Comparison of ENCODE assay signal across 14 cellular contexts in the genomic region with DNA sequence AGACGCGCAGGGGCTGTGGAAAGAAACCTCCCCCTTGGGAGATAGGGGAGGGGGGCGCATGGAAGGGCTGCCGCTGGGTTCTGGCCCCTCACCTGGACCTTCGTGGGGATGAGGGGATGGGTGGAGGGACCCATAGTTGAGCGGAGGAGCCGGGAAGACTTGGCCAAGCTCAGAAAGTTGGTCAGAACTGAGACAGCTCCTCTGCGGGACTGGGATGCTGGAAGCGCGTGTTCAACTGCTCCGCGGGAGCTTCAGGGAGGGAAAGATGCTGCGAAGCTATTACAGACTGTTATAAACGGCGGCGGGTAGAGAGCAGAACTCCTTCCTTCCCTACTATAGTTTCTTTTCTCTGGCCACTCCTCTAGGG. TPM values are rescaled to one million over a fixed set of nuclear protein-coding genes. Genes with fewer than 3 reads are reported as not detected.
A peak's percentile ranks its signal among the peaks of the same experiment; 100 is the strongest.
DNase-seq lines count a peak whose midpoint lies in the region; TF ChIP-seq lines count a peak whose summit lies in the region.
"Had no signal": no experiment of that assay in that cellular context is flagged by ENCODE, and none has a peak within 500 bp of the region (broad histone marks: within the 10 kb centered on the region; RNA-seq: fewer than 3 reads in every experiment).

No MANE protein-coding gene starts in this region.

- H3K36me3 Mint-ChIP-seq in mesothelial cell of epicardium = no peaks in the 10 kb centered on the region

- H3K4me1 Mint-ChIP-seq in mesothelial cell of epicardium = peaks cover 17% of the 10 kb centered on the region

- no peak for TF ChIP-seq CTCF in mesothelial cell of epicardium (IDR thresholded peaks at IDR 0.05; ENCODE audit: unreplicated experiment)

- H3K27me3 ChIP-seq in H7 (ENCODE audit: control insufficient read depth, insufficient read depth, low read length) = peaks cover 48% of the 10 kb centered on the region

- peak; percentile 10 for DNase-seq in AG08395 (ENCODE audit: low spot score)
- DNase-seq in H7 = peak; percentile 62
- DNase-seq in ecto neural progenitor cell (ENCODE audit: low spot score) = peak; percentile 55
- DNase-seq in mesothelial cell of epicardium (ENCODE audit: low spot score in 2 of 2, unreplicated experiment in 2 of 2) = peak; percentile 25 to 41
- DNase-seq in stimulated activated naive CD4-positive, alpha-beta T cell treated with Interleukin-2 at 50 U/mL for 16 hours (lab: John Stamatoyannopoulos, UW) = no peak
- DNase-seq in NCI-H1436 (lab: John Stamatoyannopoulos, UW) = no peak
- no peak for DNase-seq in GM19238 (ENCODE audit: insufficient read length, low spot score)
- DNase-seq in mucosa of gallbladder (ENCODE audit: low spot score) = no peak
- DNase-seq: activated CD4-positive, alpha-beta T cell treated with anti-CD3 and anti-CD28 coated beads, Interleukin-2, amount 50 U/mL, for 48 hours; NCI-H1694 treated with DMSO at 0.1 percent for 48 hours; spleen; uterus had no signal

- no peaks in the 10 kb centered on the region for H3K36me3 ChIP-seq in H7 (replicated peaks; ENCODE audit: control insufficient read depth, insufficient read depth, low read length)
- H3K36me3 ChIP-seq: spleen, uterus had no signal

- H3K4me3 Mint-ChIP-seq in mesothelial cell of epicardium = peak overlapping the region; percentile 65

- H3K9me3 Mint-ChIP-seq in mesothelial cell of epicardium = peaks cover 5% of the 10 kb centered on the region

- peaks cover 74% of the 10 kb centered on the region for H3K27me3 Mint-ChIP-seq in mesothelial cell of epicardium (ENCODE audit: low read depth)

- peak overlapping the region; percentile 57 for H3K4me3 ChIP-seq in H7 (ENCODE audit: insufficient read depth, low read depth, low read length)
- H3K4me3 ChIP-seq: spleen, uterus had no signal

- H3K27ac Mint-ChIP-seq in mesothelial cell of epicardium = no peak overlapping the region

RNA-seq across cellular contexts. Expression of gene SYNPR, which starts 0.9 kb away (rescaled TPM):
- 0.24 and 1.4 TPM in 2 replicates for total RNA-seq in H7 (2014; rRNA removed; shearing (Covaris generic))
- 3.7 to 3.8 TPM (median 3.7 TPM) in 3 replicates for total RNA-seq in mesothelial cell of epicardium
- not detected for total RNA-seq in mucosa of gallbladder
- total RNA-seq: bronchial epithelial cell, epithelial cell of proximal tubule, spleen had no signal

Comparison
In these comparisons a context has a peak if more than half of its experiments do, and no peak if none do; other contexts are left out.
1. DNase-seq: peak in AG08395 (single experiment), H7 (single experiment), ecto neural progenitor cell (single experiment) and mesothelial cell of epicardium (2 of 2); none in stimulated activated naive CD4-positive, alpha-beta T cell treated with Interleukin-2 at 50 U/mL for 16 hours (single experiment), NCI-H1436 (single experiment), GM19238 (single experiment) and mucosa of gallbladder (single experiment).